1 cellular context compared by ENCODE assay signal in the genomic region with DNA sequence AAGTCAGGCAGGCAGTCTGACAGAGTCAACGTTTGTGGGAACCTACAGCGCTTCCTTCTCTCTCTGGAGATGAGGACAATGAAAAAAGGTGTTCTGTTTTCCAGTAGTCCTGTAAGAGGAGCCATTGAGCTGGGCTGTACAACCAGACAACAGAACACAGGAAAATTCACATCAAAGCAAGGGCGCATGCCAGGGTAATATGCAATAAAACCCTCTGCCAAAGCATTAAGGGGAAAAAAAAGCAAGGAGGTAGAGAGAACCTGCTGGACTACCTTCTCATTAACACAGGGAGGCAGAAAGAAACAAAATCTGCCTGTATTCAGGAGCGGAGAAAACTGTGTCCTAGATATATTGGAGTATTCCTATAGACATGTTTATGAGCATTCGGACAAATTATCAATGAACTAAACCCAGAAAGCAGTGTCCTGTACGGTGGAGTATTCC.
TF ChIP-seq lines count a peak whose summit lies in the region.

No MANE protein-coding gene starts in this region.

TF ChIP-seq in GM23338, 12 proteins besides CTCF, POLR2A, EP300 and RAD21 (continued from another document):
- TF ChIP-seq, protein P1, sequence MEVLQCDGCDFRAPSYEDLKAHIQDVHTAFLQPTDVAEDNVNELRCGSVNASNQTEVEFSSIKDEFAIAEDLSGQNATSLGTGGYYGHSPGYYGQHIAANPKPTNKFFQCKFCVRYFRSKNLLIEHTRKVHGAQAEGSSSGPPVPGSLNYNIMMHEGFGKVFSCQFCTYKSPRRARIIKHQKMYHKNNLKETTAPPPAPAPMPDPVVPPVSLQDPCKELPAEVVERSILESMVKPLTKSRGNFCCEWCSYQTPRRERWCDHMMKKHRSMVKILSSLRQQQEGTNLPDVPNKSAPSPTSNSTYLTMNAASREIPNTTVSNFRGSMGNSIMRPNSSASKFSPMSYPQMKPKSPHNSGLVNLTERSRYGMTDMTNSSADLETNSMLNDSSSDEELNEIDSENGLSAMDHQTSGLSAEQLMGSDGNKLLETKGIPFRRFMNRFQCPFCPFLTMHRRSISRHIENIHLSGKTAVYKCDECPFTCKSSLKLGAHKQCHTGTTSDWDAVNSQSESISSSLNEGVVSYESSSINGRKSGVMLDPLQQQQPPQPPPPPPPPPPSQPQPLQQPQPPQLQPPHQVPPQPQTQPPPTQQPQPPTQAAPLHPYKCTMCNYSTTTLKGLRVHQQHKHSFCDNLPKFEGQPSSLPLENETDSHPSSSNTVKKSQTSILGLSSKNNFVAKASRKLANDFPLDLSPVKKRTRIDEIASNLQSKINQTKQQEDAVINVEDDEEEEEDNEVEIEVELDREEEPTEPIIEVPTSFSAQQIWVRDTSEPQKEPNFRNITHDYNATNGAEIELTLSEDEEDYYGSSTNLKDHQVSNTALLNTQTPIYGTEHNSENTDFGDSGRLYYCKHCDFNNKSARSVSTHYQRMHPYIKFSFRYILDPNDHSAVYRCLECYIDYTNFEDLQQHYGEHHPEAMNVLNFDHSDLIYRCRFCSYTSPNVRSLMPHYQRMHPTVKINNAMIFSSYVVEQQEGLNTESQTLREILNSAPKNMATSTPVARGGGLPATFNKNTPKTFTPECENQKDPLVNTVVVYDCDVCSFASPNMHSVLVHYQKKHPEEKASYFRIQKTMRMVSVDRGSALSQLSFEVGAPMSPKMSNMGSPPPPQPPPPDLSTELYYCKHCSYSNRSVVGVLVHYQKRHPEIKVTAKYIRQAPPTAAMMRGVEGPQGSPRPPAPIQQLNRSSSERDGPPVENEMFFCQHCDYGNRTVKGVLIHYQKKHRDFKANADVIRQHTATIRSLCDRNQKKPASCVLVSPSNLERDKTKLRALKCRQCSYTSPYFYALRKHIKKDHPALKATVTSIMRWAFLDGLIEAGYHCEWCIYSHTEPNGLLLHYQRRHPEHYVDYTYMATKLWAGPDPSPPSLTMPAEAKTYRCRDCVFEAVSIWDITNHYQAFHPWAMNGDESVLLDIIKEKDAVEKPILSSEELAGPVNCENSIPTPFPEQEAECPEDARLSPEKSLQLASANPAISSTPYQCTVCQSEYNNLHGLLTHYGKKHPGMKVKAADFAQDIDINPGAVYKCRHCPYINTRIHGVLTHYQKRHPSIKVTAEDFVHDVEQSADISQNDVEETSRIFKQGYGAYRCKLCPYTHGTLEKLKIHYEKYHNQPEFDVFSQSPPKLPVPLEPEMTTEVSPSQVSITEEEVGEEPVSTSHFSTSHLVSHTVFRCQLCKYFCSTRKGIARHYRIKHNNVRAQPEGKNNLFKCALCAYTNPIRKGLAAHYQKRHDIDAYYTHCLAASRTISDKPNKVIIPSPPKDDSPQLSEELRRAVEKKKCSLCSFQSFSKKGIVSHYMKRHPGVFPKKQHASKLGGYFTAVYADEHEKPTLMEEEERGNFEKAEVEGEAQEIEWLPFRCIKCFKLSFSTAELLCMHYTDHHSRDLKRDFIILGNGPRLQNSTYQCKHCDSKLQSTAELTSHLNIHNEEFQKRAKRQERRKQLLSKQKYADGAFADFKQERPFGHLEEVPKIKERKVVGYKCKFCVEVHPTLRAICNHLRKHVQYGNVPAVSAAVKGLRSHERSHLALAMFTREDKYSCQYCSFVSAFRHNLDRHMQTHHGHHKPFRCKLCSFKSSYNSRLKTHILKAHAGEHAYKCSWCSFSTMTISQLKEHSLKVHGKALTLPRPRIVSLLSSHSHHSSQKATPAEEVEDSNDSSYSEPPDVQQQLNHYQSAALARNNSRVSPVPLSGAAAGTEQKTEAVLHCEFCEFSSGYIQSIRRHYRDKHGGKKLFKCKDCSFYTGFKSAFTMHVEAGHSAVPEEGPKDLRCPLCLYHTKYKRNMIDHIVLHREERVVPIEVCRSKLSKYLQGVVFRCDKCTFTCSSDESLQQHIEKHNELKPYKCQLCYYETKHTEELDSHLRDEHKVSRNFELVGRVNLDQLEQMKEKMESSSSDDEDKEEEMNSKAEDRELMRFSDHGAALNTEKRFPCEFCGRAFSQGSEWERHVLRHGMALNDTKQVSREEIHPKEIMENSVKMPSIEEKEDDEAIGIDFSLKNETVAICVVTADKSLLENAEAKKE (CRISPR knock-in tag; IDR thresholded peaks at IDR 0.05): no peak
- TF ChIP-seq ETS1 (IDR thresholded peaks at IDR 0.05) (no peak), NANOG (IDR thresholded peaks at IDR 0.05; ENCODE audit: borderline replicate concordance) (no peak), POLR2AphosphoS5 (IDR thresholded peaks at IDR 0.05; ENCODE audit: low read depth) (no peak), ZNF331 (CRISPR knock-in tag; IDR thresholded peaks at IDR 0.05; ENCODE audit: low read depth) (no peak), CREB1 (CRISPR knock-in tag; IDR thresholded peaks at IDR 0.05; ENCODE audit: low read depth) (no peak), JUNB (IDR thresholded peaks at IDR 0.05; ENCODE audit: unreplicated experiment) (no peak)
